ENCODE assay signal across 8 cellular contexts in the genomic region with DNA sequence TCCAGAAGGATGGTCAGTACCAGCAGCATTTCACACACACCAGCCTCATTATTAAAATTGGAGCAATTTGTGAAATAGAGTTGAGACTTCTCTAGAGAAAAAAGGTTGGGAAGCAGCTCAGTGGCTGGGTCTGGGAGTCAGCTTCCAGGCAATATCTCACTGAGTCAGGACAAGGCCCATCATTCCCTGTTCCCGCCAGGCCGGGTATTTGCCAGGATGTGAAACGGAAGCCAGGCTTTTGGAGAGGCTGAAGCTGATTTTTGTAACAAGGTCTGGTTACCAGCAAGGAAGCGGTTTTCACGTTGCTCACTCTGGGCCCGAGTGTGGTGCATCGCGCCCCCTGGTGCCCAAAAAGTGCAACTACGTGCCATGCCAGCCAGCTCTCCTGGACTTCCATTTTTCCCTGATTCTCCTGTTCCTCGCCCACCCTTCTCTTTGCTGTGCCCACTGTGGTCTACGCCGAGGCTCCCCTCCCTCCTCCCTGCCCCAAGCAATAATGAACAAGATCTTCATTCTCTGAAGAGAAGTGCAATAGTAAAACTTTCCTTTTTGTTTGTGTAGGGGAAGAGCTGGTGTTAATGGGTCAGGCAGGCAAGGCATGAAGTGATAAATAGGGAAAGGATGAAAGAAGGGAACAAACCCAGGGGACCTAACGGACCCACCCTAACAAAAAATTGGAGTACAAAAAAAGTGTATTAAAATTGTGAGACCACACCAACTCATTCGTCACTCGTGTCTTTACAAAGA.
DNase-seq lines count a peak whose midpoint lies in the region; ATAC-seq, FAIRE-seq and TF ChIP-seq lines count a peak whose summit lies in the region.

No MANE protein-coding gene starts in this region.

- H3K36me3 ChIP-seq in right lobe of liver, result no peaks in the 10 kb centered on the region

- peaks cover 47% of the 10 kb centered on the region for H3K27me3 Mint-ChIP-seq in activated CD4-positive, alpha-beta T cell treated with anti-CD3 and anti-CD28 coated beads, Interleukin-2, amount 10 ng/mL, durations not matched to agents 24 days and 14 days

- H3K27me3 ChIP-seq in right lobe of liver, result peaks cover 0 to 8% of the 10 kb centered on the region in 2 donors

- H3K4me3 ChIP-seq in choroid plexus epithelial cell (ENCODE audit: low read depth, low read length), result no peak overlapping the region
- H3K4me3 ChIP-seq in right lobe of liver, result no peak overlapping the region

- intact Hi-C loops in activated CD4-positive, alpha-beta T cell treated with anti-CD3 and anti-CD28 coated beads, Interleukin-2, amount 10 ng/mL, durations not matched to agents 24 days and 14 days (cut with micrococcal nuclease), result loop anchor here (1.0 to 10.0 kb wide), 4 partner anchors 83 to 509 kb away; no protein-coding TSS in a partner anchor
- intact Hi-C loops in right lobe of liver (cut with DNase I), result loop anchor here in 1 of 2 donors (10.0 kb wide), 1 partner anchor 309 kb away; no protein-coding TSS in a partner anchor

- no peaks in the 10 kb centered on the region for H3K9me3 Mint-ChIP-seq in activated CD4-positive, alpha-beta T cell treated with anti-CD3 and anti-CD28 coated beads, Interleukin-2, amount 10 ng/mL, durations not matched to agents 24 days and 14 days

- H3K27ac ChIP-seq in right lobe of liver, result peak overlapping the region in 1 of 3 donors; percentile 65

- peak; percentile 58 for FAIRE-seq in GM12892 (lab: Jason Lieb, UNC)

- WGBS in right lobe of liver (ENCODE audit: insufficient coverage, low coverage, low lambda C conversion rate, missing lambda C conversion rate), result 17% methylated on average over 9 of the region's 15 CpGs

- TF ChIP-seq POLR2A in GM12892 (IDR thresholded peaks at IDR 0.05; ENCODE audit: low read depth, low read length) (no peak), right lobe of liver (IDR thresholded peaks at IDR 0.05) (no peak)

- TF ChIP-seq CTCF in choroid plexus epithelial cell (conservative IDR thresholded peaks at IDR 0.05; ENCODE audit: low read depth, low read length) (peak; percentile 95), right lobe of liver (IDR thresholded peaks at IDR 0.05) (peak; percentile 97 to 99 (median 98))

- peak overlapping the region; percentile 33 for H3K4me3 Mint-ChIP-seq in activated CD4-positive, alpha-beta T cell treated with anti-CD3 and anti-CD28 coated beads, Interleukin-2, amount 10 ng/mL, durations not matched to agents 24 days and 14 days

- H3K9me3 ChIP-seq in right lobe of liver, result no peaks in the 10 kb centered on the region

- H3K27ac Mint-ChIP-seq in activated CD4-positive, alpha-beta T cell treated with anti-CD3 and anti-CD28 coated beads, Interleukin-2, amount 10 ng/mL, durations not matched to agents 24 days and 14 days, result no peak overlapping the region

- H3K36me3 Mint-ChIP-seq in activated CD4-positive, alpha-beta T cell treated with anti-CD3 and anti-CD28 coated beads, Interleukin-2, amount 10 ng/mL, durations not matched to agents 24 days and 14 days (ENCODE audit: low read depth), result no peaks in the 10 kb centered on the region

- H3K4me1 ChIP-seq in right lobe of liver, result peaks cover 0 to 21% (median 7%) of the 10 kb centered on the region in 4 donors

- H3K4me1 Mint-ChIP-seq in activated CD4-positive, alpha-beta T cell treated with anti-CD3 and anti-CD28 coated beads, Interleukin-2, amount 10 ng/mL, durations not matched to agents 24 days and 14 days, result peaks cover 17% of the 10 kb centered on the region

- DNase-seq in GM12892 (ENCODE audit: insufficient read length) (peak; percentile 40), NCI-H524 (lab: John Stamatoyannopoulos, UW) (peak; percentile 80 to 92), choroid plexus epithelial cell (ENCODE audit: low read depth) (peak; percentile 88), right lobe of liver (peak; percentile 80 to 83 (median 81))
- DNase-seq in activated CD4-positive, alpha-beta T cell treated with anti-CD3 and anti-CD28 coated beads, Interleukin-2, amount 10 ng/mL, durations not matched to agents 24 days and 14 days, result peak; percentile 92
- peak; percentile 71 for DNase-seq in stimulated activated CD4-positive, alpha-beta T cell treated with anti-CD3 and anti-CD28 coated beads, Interleukin-4, amount 100 ng/mL, for 24 hours

- peak; percentile 86 for ATAC-seq in HG03175 (IDR thresholded peaks at IDR 0.05; ENCODE audit: unreplicated experiment)
- peak; percentile 83 to 90 (median 88) for ATAC-seq in right lobe of liver
- ATAC-seq in HG03095 (IDR thresholded peaks at IDR 0.05; ENCODE audit: unreplicated experiment), result no peak

Comparison
In these comparisons a context has a peak if more than half of its experiments do, and no peak if none do; other contexts are left out.
1. DNase-seq: peak in every context shown above with its lines; median percentile 92 in activated CD4-positive, alpha-beta T cell treated with anti-CD3 and anti-CD28 coated beads, Interleukin-2, amount 10 ng/mL, durations not matched to agents 24 days and 14 days; 88 in choroid plexus epithelial cell; 86 in NCI-H524; 81 in right lobe of liver; 71 in stimulated activated CD4-positive, alpha-beta T cell treated with anti-CD3 and anti-CD28 coated beads, Interleukin-4, amount 100 ng/mL, for 24 hours; 40 in GM12892.